11 cellular contexts compared by ENCODE assay signal in genomic region chr2:205139822-205140612, GRCh38.
DNase-seq lines count a peak whose midpoint lies in the region; ATAC-seq and TF ChIP-seq lines count a peak whose summit lies in the region.
"Had no signal": no experiment of that assay in that cellular context is flagged by ENCODE, and none has a peak within 500 bp of the region (broad histone marks: within the 10 kb centered on the region; RNA-seq: fewer than 3 reads in every experiment).

No MANE protein-coding gene starts in this region.

- peaks cover 0 to 13% (median 0%) of the 10 kb centered on the region in 9 donors for H3K4me1 ChIP-seq in heart right ventricle

- no peaks in the 10 kb centered on the region for H3K36me3 ChIP-seq in heart right ventricle

- no peak overlapping the region for H3K4me3 ChIP-seq in heart right ventricle

- H3K27me3 ChIP-seq in heart right ventricle, result no peaks in the 10 kb centered on the region

- 43 to 51% methylated on average over 9 of the region's 9 CpGs for WGBS in heart right ventricle, 2 donors

- ATAC-seq in heart right ventricle (peak in 6 of 8 donors; percentile 31 to 79 (median 60)), Right ventricle myocardium inferior (no peak), sciatic nerve (no peak)

- intact Hi-C loops in heart right ventricle (cut with DNase I) (no loop called here), Right ventricle myocardium inferior (cut with DNase I) (no loop called here), sciatic nerve (cut with DNase I) (no loop called here)

- DNase-seq in heart right ventricle, result peak; percentile 12 to 16
- no peak for DNase-seq in Right ventricle myocardium inferior (ENCODE audit: missing footprints)
- peak; percentile 88 for DNase-seq in NCI-H146 (lab: John Stamatoyannopoulos, UW)
- peak; percentile 68 for DNase-seq in iPS DF 4.7 (ENCODE audit: extremely low read depth, low spot score)
- no peak for DNase-seq in HuH-7.5 (ENCODE audit: low spot score)
- DNase-seq in sciatic nerve (ENCODE audit: low spot score), result no peak
- DNase-seq in activated CD4-positive, alpha-beta T cell treated with anti-CD3 and anti-CD28 coated beads for 4 hours, result no peak
- no peak for DNase-seq in kidney tubule cell (ENCODE audit: low spot score)
- DNase-seq: hypothalamus, SW 1271 had no signal

- H3K9me3 ChIP-seq in heart right ventricle, result peaks cover 0 to 6% (median 0%) of the 10 kb centered on the region in 11 donors

- TF ChIP-seq CTCF in heart right ventricle (IDR thresholded peaks at IDR 0.05), result no peak

- H3K27ac ChIP-seq in heart right ventricle, result no peak overlapping the region
- H3K27ac ChIP-seq: KMS-11 had no signal

Comparison
In these comparisons a context has a peak if more than half of its experiments do, and no peak if none do; other contexts are left out.
1. ATAC-seq: peak in heart right ventricle (6 of 8); none in Right ventricle myocardium inferior (single experiment) and sciatic nerve (single experiment).
2. DNase-seq: peak in heart right ventricle (2 of 2), NCI-H146 (single experiment) and iPS DF 4.7 (single experiment); none in Right ventricle myocardium inferior (single experiment), HuH-7.5 (single experiment), sciatic nerve (single experiment), activated CD4-positive, alpha-beta T cell treated with anti-CD3 and anti-CD28 coated beads for 4 hours (0 of 2) and kidney tubule cell (single experiment).